Comparison of ENCODE assay signal across 8 cellular contexts in the genomic region with DNA sequence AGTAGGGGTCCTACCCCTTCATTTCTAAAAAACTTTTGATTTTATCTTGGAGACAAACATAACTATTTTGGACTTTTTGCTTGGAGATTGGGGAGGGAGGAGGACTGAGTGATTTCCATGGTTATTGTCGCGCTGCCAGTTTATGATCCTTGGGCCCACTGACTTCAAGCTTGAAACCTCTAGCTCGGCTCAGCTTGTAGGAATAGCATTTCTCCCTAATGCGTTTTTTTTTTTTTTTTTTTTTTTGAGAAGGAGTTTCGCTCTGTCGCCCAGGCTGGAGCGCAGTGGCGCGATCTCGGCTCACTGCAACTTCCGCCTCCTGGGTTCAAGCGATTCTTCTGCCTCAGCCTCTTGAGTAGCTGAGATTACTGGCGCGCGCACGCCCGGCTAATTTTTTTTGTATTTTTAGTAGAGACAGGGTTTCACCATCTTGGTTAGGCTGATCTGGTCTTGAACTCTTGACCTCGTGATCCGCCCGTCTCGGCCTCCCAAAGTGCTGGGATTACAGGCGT. TPM values are rescaled to one million over a fixed set of nuclear protein-coding genes. Genes with fewer than 3 reads are reported as not detected.
A peak's percentile ranks its signal among the peaks of the same experiment; 100 is the strongest.
DNase-seq lines count a peak whose midpoint lies in the region; ATAC-seq and TF ChIP-seq lines count a peak whose summit lies in the region.
"Not testable (repeated sequence)": the region's sequence is repeated elsewhere in the genome, so short reads cannot be mapped to it uniquely, and the experiment has no call there.

No MANE protein-coding gene starts in this region.

- not testable (repeated sequence) for DNase-seq in BE2C; HEK293T (ENCODE audit: extremely low spot score); activated T-cell treated with anti-CD3 and anti-CD28 coated beads, Interleukin-2, amount 50 U/mL, for 72 hours; heart left ventricle; smooth muscle cell (lab: John Stamatoyannopoulos, UW; ENCODE audit: unreplicated experiment)
- peak; percentile 6 for DNase-seq in cerebellum (ENCODE audit: low spot score)
- peak; percentile 33 for DNase-seq in myocyte (ENCODE audit: low read depth)

- TF ChIP-seq POLR2A in heart left ventricle (IDR thresholded peaks at IDR 0.05), result not testable (repeated sequence)

- H3K27ac ChIP-seq in OCI-LY3 (ENCODE audit: low read length); heart left ventricle; smooth muscle cell (ENCODE audit: low read depth): not testable (repeated sequence)

- H4K20me1 ChIP-seq in OCI-LY3 (ENCODE audit: insufficient read depth, low read length); smooth muscle cell (ENCODE audit: low read depth): not testable (repeated sequence)

- POLR2A ChIA-PET in HEK293T (lab: Yijun Ruan, JAX), result interaction anchor here (0.5 to 6.0 kb wide), 3 partner anchors 33 to 213 kb away, joined by 3 to 59 read pairs (median 3); a partner anchor contains a TSS

- H3K27ac Mint-ChIP-seq in activated T-cell treated with anti-CD3 and anti-CD28 coated beads, Interleukin-2, amount 50 U/mL, for 72 hours, result peak overlapping the region; percentile 90

- peaks cover 41% of the 10 kb centered on the region for H3K79me2 ChIP-seq in OCI-LY3 (ENCODE audit: low read length)
- peaks cover 44% of the 10 kb centered on the region for H3K79me2 ChIP-seq in smooth muscle cell (ENCODE audit: low read depth)

- ATAC-seq in activated T-cell treated with anti-CD3 and anti-CD28 coated beads, Interleukin-2, amount 50 U/mL, for 72 hours (replicated peaks in 1 of 2); heart left ventricle: not testable (repeated sequence)

- not testable (repeated sequence) for H3K27me3 ChIP-seq in BE2C; OCI-LY3 (ENCODE audit: low read depth, low read length); heart left ventricle; smooth muscle cell (ENCODE audit: low read depth)

- CTCF ChIA-PET in HEK293T (lab: Yijun Ruan, JAX), result interaction anchor here (0.6 kb wide), 1 partner anchor 385 kb away, joined by 3 read pairs; no protein-coding TSS in a partner anchor

- peaks cover 32% of the 10 kb centered on the region for H3K4me1 Mint-ChIP-seq in activated T-cell treated with anti-CD3 and anti-CD28 coated beads, Interleukin-2, amount 50 U/mL, for 72 hours (ENCODE audit: low read depth)

- H2AFZ ChIP-seq in OCI-LY3 (ENCODE audit: low read depth, low read length); smooth muscle cell (ENCODE audit: low read depth): not testable (repeated sequence)

- TF ChIP-seq CTCF in BE2C (IDR thresholded peaks at IDR 0.05; ENCODE audit: low read depth, low read length); OCI-LY3 (IDR thresholded peaks at IDR 0.05; ENCODE audit: low read depth, low read length); heart left ventricle (IDR thresholded peaks at IDR 0.05); smooth muscle cell (IDR thresholded peaks at IDR 0.05; ENCODE audit: borderline replicate concordance, insufficient read depth, poor library complexity, severe bottlenecking): not testable (repeated sequence)

- H3K9ac ChIP-seq in OCI-LY3 (ENCODE audit: low read length), result peak overlapping the region; percentile 78; the same call in 1 of the 2 replicates
- not testable (repeated sequence) for H3K9ac ChIP-seq in smooth muscle cell (ENCODE audit: low read depth)

- H3K4me3 ChIP-seq in BE2C (ENCODE audit: low read depth, low read length) (peak overlapping the region; percentile 86), OCI-LY3 (ENCODE audit: low read length) (peak overlapping the region; percentile 86), heart left ventricle (peak overlapping the region in 9 of 12 donors; percentile 71 to 99 (median 83)), smooth muscle cell (peak overlapping the region; percentile 92)

- not testable (repeated sequence) for H3K9me3 ChIP-seq in BE2C; OCI-LY3 (ENCODE audit: insufficient read depth, low read length); heart left ventricle; smooth muscle cell (replicated peaks; ENCODE audit: low read depth)

- not testable (repeated sequence) for H3F3A ChIP-seq in smooth muscle cell (ENCODE audit: low read depth)

- not testable (repeated sequence) for H3K9me3 Mint-ChIP-seq in activated T-cell treated with anti-CD3 and anti-CD28 coated beads, Interleukin-2, amount 50 U/mL, for 72 hours

- not testable (repeated sequence) for H3K36me3 Mint-ChIP-seq in activated T-cell treated with anti-CD3 and anti-CD28 coated beads, Interleukin-2, amount 50 U/mL, for 72 hours (ENCODE audit: insufficient read depth in 2 of 2)

- H3K4me1 ChIP-seq in BE2C; OCI-LY3 (ENCODE audit: low read length); smooth muscle cell (ENCODE audit: low read depth): not testable (repeated sequence)
- H3K4me1 ChIP-seq in heart left ventricle, result peaks cover 0 to 39% (median 25%) of the 10 kb centered on the region in 12 donors

- H3K4me3 Mint-ChIP-seq in activated T-cell treated with anti-CD3 and anti-CD28 coated beads, Interleukin-2, amount 50 U/mL, for 72 hours, result peak overlapping the region; percentile 90 to 91

- not testable (repeated sequence) for H3K27me3 Mint-ChIP-seq in activated T-cell treated with anti-CD3 and anti-CD28 coated beads, Interleukin-2, amount 50 U/mL, for 72 hours (ENCODE audit: low read depth)

- not testable (repeated sequence) for H3K36me3 ChIP-seq in BE2C; OCI-LY3 (replicated peaks; ENCODE audit: low read depth, low read length); heart left ventricle; smooth muscle cell (ENCODE audit: low read depth)

- intact Hi-C loops in heart left ventricle (cut with DNase I), result loop anchor here in 3 of 10 donors (5.0 kb wide), 3 partner anchors 43 to 108 kb away; no protein-coding TSS in a partner anchor

- peak overlapping the region; percentile 77 for H3K4me2 ChIP-seq in OCI-LY3 (ENCODE audit: low read length)
- H3K4me2 ChIP-seq in smooth muscle cell, result peak overlapping the region; percentile 99

- 93 to 95% (median 94%) methylated on average over 22 of the region's 22 CpGs for WGBS in heart left ventricle, 4 donors
- WGBS in smooth muscle cell (ENCODE audit: low lambda C conversion rate), result 94% methylated on average over 16 of the region's 22 CpGs

TF ChIP-seq in HEK293T, 16 proteins besides CTCF, POLR2A, EP300 and RAD21:
- peak; percentile 78; the same call in 1 of the 2 replicates for TF ChIP-seq ZNF384 (IDR thresholded peaks at IDR 0.05)

RNA-seq across cellular contexts. Expression of a gene that starts 1.7 kb away (rescaled TPM):
- polyA plus RNA-seq in BE2C (2012; ENCODE audit: insufficient read depth, insufficient read length, low read depth), result 39.2 TPM
- 10 to 100 TPM; 10.2 to 12.6 TPM for total RNA-seq in activated T-cell treated with anti-CD3 and anti-CD28 coated beads, Interleukin-2, amount 50 U/mL, for 72 hours
- total RNA-seq in cerebellum, result 16.2 TPM
- 10 to 100 TPM; 17.1 to 29.7 (median 24.0) TPM for total RNA-seq in heart left ventricle
- 10 to 100 TPM; 55.5 to 56.6 TPM for polyA plus RNA-seq in heart left ventricle
- 17.0 and 36.0 TPM in 2 replicates for total RNA-seq in myocyte
- 38.5 TPM for polyA plus RNA-seq in myocyte (2012)
- total RNA-seq in smooth muscle cell, result 8.0 and 10.5 TPM in 2 replicates
- 20.7 and 26.5 TPM in 2 replicates for polyA plus RNA-seq in smooth muscle cell

RNA-seq across cellular contexts. Expression of a gene that starts 33.1 kb away (rescaled TPM):
- polyA plus RNA-seq in BE2C (2012; ENCODE audit: insufficient read depth, insufficient read length, low read depth), result 29.9 TPM
- 10 to 100 TPM; 19.7 to 22.3 TPM for total RNA-seq in activated T-cell treated with anti-CD3 and anti-CD28 coated beads, Interleukin-2, amount 50 U/mL, for 72 hours
- total RNA-seq in cerebellum (25.1 TPM), heart left ventricle (10 to 100 TPM in 6 of 9 donors, 1 to 10 TPM in 3; 6.6 to 28.0 (median 13.4) TPM), myocyte (25.1 and 30.8 TPM in 2 replicates), smooth muscle cell (26.0 and 52.2 TPM in 2 replicates)
- polyA plus RNA-seq in heart left ventricle (10 to 100 TPM; 17.8 to 22.9 TPM), smooth muscle cell (10.7 and 12.8 TPM in 2 replicates)
- polyA plus RNA-seq in myocyte (2012), result 8.0 TPM
